In the genomic region with DNA sequence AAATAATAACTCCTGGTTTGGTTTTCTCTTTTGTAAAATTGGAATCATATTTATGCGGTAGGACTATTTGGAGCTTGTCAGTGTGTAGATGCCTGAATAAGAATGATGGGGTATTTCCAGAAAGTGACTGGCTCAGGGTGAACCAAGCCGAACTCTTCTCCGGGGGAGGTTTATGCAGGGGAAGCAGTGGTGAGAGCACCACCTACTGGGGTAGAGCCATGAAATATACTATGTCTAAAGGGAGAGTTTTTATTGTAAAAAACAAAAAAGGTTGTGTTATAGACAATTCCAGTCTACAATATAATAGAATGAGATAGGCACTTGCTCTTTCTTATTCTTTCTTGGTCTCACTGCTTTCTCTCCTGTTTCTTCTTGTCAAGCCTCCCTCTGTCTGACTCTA, we compare ENCODE assay signal across 9 cellular contexts.
DNase-seq lines count a peak whose midpoint lies in the region; ATAC-seq and TF ChIP-seq lines count a peak whose summit lies in the region.
"Had no signal": no experiment of that assay in that cellular context is flagged by ENCODE, and none has a peak within 500 bp of the region (broad histone marks: within the 10 kb centered on the region; RNA-seq: fewer than 3 reads in every experiment).

No MANE protein-coding gene starts in this region.

- no peaks in the 10 kb centered on the region for H3K27me3 ChIP-seq in WERI-Rb-1 (ENCODE audit: insufficient read depth, low read depth, severe bottlenecking)
- H3K27me3 ChIP-seq in esophagus muscularis mucosa = no peaks in the 10 kb centered on the region

- 41% methylated on average over 3 of the region's 3 CpGs for WGBS in esophagus muscularis mucosa

- TF ChIP-seq CTCF in WERI-Rb-1 (IDR thresholded peaks at IDR 0.05; ENCODE audit: low read depth, low read length) = peak; percentile 30; the same call in 1 of the 2 replicates
- TF ChIP-seq CTCF in esophagus muscularis mucosa (IDR thresholded peaks at IDR 0.05) = no peak

- peak; percentile 57 for ATAC-seq in HG02885 (IDR thresholded peaks at IDR 0.05; ENCODE audit: poor library complexity, unreplicated experiment)
- ATAC-seq in HG02870 (IDR thresholded peaks at IDR 0.05; ENCODE audit: unreplicated experiment) = no peak

- peaks cover 7% of the 10 kb centered on the region for H3K27me3 Mint-ChIP-seq in activated T-helper 2 cell treated with anti-CD3 and anti-CD28 coated beads, Interferon-gamma antibody, Interleukin-2, Interleukin-4, amounts not matched to agents 10 μg/mL and 5 μg/mL and 100 μg/mL, durations not matched to agents 14 hours and 24 hours and 36 hours (ENCODE audit: low read depth)

- no peak for TF ChIP-seq EP300 in esophagus muscularis mucosa (IDR thresholded peaks at IDR 0.05)

- H3K27ac ChIP-seq in WERI-Rb-1 = no peak overlapping the region
- H3K27ac ChIP-seq in esophagus muscularis mucosa (replicated peaks in 1 of 4) = no peak overlapping the region

- no peak overlapping the region for H3K27ac Mint-ChIP-seq in activated T-helper 2 cell treated with anti-CD3 and anti-CD28 coated beads, Interferon-gamma antibody, Interleukin-2, Interleukin-4, amounts not matched to agents 10 μg/mL and 5 μg/mL and 100 μg/mL, durations not matched to agents 14 hours and 24 hours and 36 hours
- H3K27ac Mint-ChIP-seq: activated naive CD8-positive, alpha-beta T cell had no signal

- TF ChIP-seq POLR2A in esophagus muscularis mucosa (IDR thresholded peaks at IDR 0.05; ENCODE audit: low read depth) = no peak

- peak; percentile 8 for DNase-seq in EL
- DNase-seq in WERI-Rb-1 = peak; percentile 41
- peak; percentile 26 for DNase-seq in left kidney (ENCODE audit: low read depth, low spot score)
- no peak for DNase-seq in activated T-helper 2 cell treated with anti-CD3 and anti-CD28 coated beads, Interferon-gamma antibody, Interleukin-2, Interleukin-4, amounts not matched to agents 10 μg/mL and 5 μg/mL and 100 μg/mL, durations not matched to agents 14 hours and 24 hours and 36 hours (ENCODE audit: low spot score)
- no peak for DNase-seq in dedifferentiated amniotic fluid mesenchymal stem cell (ENCODE audit: extremely low spot score)
- no peak for DNase-seq in esophagus muscularis mucosa (ENCODE audit: extremely low spot score)

- H3K9me3 Mint-ChIP-seq in activated T-helper 2 cell treated with anti-CD3 and anti-CD28 coated beads, Interferon-gamma antibody, Interleukin-2, Interleukin-4, amounts not matched to agents 10 μg/mL and 5 μg/mL and 100 μg/mL, durations not matched to agents 14 hours and 24 hours and 36 hours = no peaks in the 10 kb centered on the region

- no peaks in the 10 kb centered on the region for H3K36me3 ChIP-seq in WERI-Rb-1
- no peaks in the 10 kb centered on the region for H3K36me3 ChIP-seq in esophagus muscularis mucosa

- no peak overlapping the region for H3K4me3 Mint-ChIP-seq in activated T-helper 2 cell treated with anti-CD3 and anti-CD28 coated beads, Interferon-gamma antibody, Interleukin-2, Interleukin-4, amounts not matched to agents 10 μg/mL and 5 μg/mL and 100 μg/mL, durations not matched to agents 14 hours and 24 hours and 36 hours (ENCODE audit: low read depth)
- H3K4me3 Mint-ChIP-seq: activated naive CD8-positive, alpha-beta T cell had no signal

- H3K4me1 Mint-ChIP-seq in activated T-helper 2 cell treated with anti-CD3 and anti-CD28 coated beads, Interferon-gamma antibody, Interleukin-2, Interleukin-4, amounts not matched to agents 10 μg/mL and 5 μg/mL and 100 μg/mL, durations not matched to agents 14 hours and 24 hours and 36 hours (ENCODE audit: low read depth) = no peaks in the 10 kb centered on the region

- H3K36me3 Mint-ChIP-seq in activated T-helper 2 cell treated with anti-CD3 and anti-CD28 coated beads, Interferon-gamma antibody, Interleukin-2, Interleukin-4, amounts not matched to agents 10 μg/mL and 5 μg/mL and 100 μg/mL, durations not matched to agents 14 hours and 24 hours and 36 hours (ENCODE audit: low read depth) = no peaks in the 10 kb centered on the region
- H3K36me3 Mint-ChIP-seq: activated naive CD8-positive, alpha-beta T cell had no signal

- H3K4me1 ChIP-seq in esophagus muscularis mucosa = no peaks in the 10 kb centered on the region

- no peak overlapping the region for H3K4me3 ChIP-seq in WERI-Rb-1 (ENCODE audit: low read depth, low read length)
- H3K4me3 ChIP-seq in esophagus muscularis mucosa = no peak overlapping the region

- H3K9me3 ChIP-seq in WERI-Rb-1 (ENCODE audit: severe bottlenecking) (no peaks in the 10 kb centered on the region), esophagus muscularis mucosa (no peaks in the 10 kb centered on the region)

- intact Hi-C loops in activated T-helper 2 cell treated with anti-CD3 and anti-CD28 coated beads, Interferon-gamma antibody, Interleukin-2, Interleukin-4, amounts not matched to agents 10 μg/mL and 5 μg/mL and 100 μg/mL, durations not matched to agents 14 hours and 24 hours and 36 hours (cut with micrococcal nuclease) = no loop called here
- intact Hi-C loops in esophagus muscularis mucosa (cut with DNase I) = no loop called here

Comparison
In these comparisons a context has a peak if more than half of its experiments do, and no peak if none do; other contexts are left out.
1. DNase-seq: peak in EL (single experiment), WERI-Rb-1 (single experiment) and left kidney (single experiment); none in activated T-helper 2 cell treated with anti-CD3 and anti-CD28 coated beads, Interferon-gamma antibody, Interleukin-2, Interleukin-4, amounts not matched to agents 10 μg/mL and 5 μg/mL and 100 μg/mL, durations not matched to agents 14 hours and 24 hours and 36 hours (single experiment), dedifferentiated amniotic fluid mesenchymal stem cell (single experiment) and esophagus muscularis mucosa (single experiment).